In the genomic region with DNA sequence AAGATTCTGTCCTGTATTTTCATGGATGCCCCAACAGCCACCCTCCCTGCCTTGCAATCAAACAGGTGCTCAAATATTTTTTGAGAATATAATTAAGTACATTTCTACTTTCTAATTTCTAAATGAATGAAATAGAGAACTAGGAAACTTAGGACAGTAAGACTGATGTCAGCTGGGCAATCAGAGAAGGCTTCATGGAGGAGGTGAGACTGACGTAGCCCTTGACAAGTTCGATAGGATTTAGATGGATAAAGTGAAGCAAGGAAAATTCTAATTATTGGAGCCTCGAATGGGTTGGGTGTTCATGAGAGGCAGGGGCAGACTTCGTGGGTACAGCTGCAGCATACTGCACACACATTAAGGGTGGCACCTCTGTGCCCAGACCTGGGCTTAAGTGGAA, we compare ENCODE assay signal across 17 cellular contexts. TPM values are rescaled to one million over a fixed set of nuclear protein-coding genes. Genes with fewer than 3 reads are reported as not detected.
DNase-seq lines count a peak whose midpoint lies in the region; ATAC-seq and TF ChIP-seq lines count a peak whose summit lies in the region.
"Had no signal": no experiment of that assay in that cellular context is flagged by ENCODE, and none has a peak within 500 bp of the region (broad histone marks: within the 10 kb centered on the region; RNA-seq: fewer than 3 reads in every experiment).

No MANE protein-coding gene starts in this region.

- H3K4me3 Mint-ChIP-seq in nephron progenitor cell, result no peak overlapping the region
- no peak overlapping the region for H3K4me3 Mint-ChIP-seq in stimulated activated memory B cell treated with anti-CD40 and anti-IgM and Interleukin-4, amounts not matched to agents 10 μg/mL and 1 μg/mL and 100 μg/mL, for 72 hours
- H3K4me3 Mint-ChIP-seq: HFFc6 had no signal

- H3K9me3 ChIP-seq in left ventricle myocardium inferior (replicated peaks) (no peaks in the 10 kb centered on the region), DOHH2 (ENCODE audit: control insufficient read depth, insufficient read depth, low read length) (no peaks in the 10 kb centered on the region)
- H3K9me3 ChIP-seq: SJSA1 had no signal

- H3K9me2 ChIP-seq in DOHH2 (replicated peaks; ENCODE audit: control insufficient read depth, low read length), result no peaks in the 10 kb centered on the region

- H3K4me2 ChIP-seq in DOHH2 (ENCODE audit: low read length), result peak overlapping the region; percentile 36; the same call in 1 of the 2 replicates
- H3K4me2 ChIP-seq: PC-9 had no signal

- H4K20me1 ChIP-seq in DOHH2 (ENCODE audit: control insufficient read depth, insufficient read depth, low read depth, low read length), result no peaks in the 10 kb centered on the region

- no peak for ATAC-seq in stimulated activated memory B cell treated with anti-CD40 and anti-IgM and Interleukin-4, amounts not matched to agents 10 μg/mL and 1 μg/mL and 100 μg/mL, for 72 hours
- no peak for ATAC-seq in GM19455 (IDR thresholded peaks at IDR 0.05; ENCODE audit: unreplicated experiment)

- no peaks in the 10 kb centered on the region for H3K79me2 ChIP-seq in DOHH2 (ENCODE audit: control insufficient read depth, low read length)

- H3K9me3 Mint-ChIP-seq in nephron progenitor cell, result no peaks in the 10 kb centered on the region
- no peaks in the 10 kb centered on the region for H3K9me3 Mint-ChIP-seq in stimulated activated memory B cell treated with anti-CD40 and anti-IgM and Interleukin-4, amounts not matched to agents 10 μg/mL and 1 μg/mL and 100 μg/mL, for 72 hours
- H3K9me3 Mint-ChIP-seq: CD8-positive, alpha-beta memory T cell; HFFc6 had no signal

- H3K27ac Mint-ChIP-seq in nephron progenitor cell, result peak overlapping the region; percentile 40
- peak overlapping the region; percentile 90 for H3K27ac Mint-ChIP-seq in stimulated activated memory B cell treated with anti-CD40 and anti-IgM and Interleukin-4, amounts not matched to agents 10 μg/mL and 1 μg/mL and 100 μg/mL, for 72 hours
- H3K27ac Mint-ChIP-seq: HFFc6 had no signal

- H3K36me3 ChIP-seq in left ventricle myocardium inferior (no peaks in the 10 kb centered on the region), DOHH2 (ENCODE audit: control insufficient read depth, low read length) (no peaks in the 10 kb centered on the region)
- H3K36me3 ChIP-seq: SJSA1 had no signal

- peaks cover 10% of the 10 kb centered on the region; the same call in 1 of the 2 replicates for H3F3A ChIP-seq in DOHH2 (ENCODE audit: control insufficient read depth, insufficient read depth)

- H3K4me3 ChIP-seq in left ventricle myocardium inferior (no peak overlapping the region), DOHH2 (ENCODE audit: low read length) (no peak overlapping the region)
- H3K4me3 ChIP-seq: PC-9, SJSA1 had no signal

- H3K27me3 ChIP-seq in left ventricle myocardium inferior (ENCODE audit: low read depth) (no peaks in the 10 kb centered on the region), DOHH2 (ENCODE audit: control insufficient read depth, low read length) (no peaks in the 10 kb centered on the region)
- H3K27me3 ChIP-seq: SJSA1 had no signal

- intact Hi-C loops in left ventricle myocardium inferior (cut with micrococcal nuclease) (no loop called here), cardiac septum (cut with DNase I) (no loop called here)

- DNase-seq in left ventricle myocardium inferior (no peak), cardiac septum (ENCODE audit: low spot score) (no peak), nephron progenitor cell (no peak), anterior cingulate cortex (lab: John Stamatoyannopoulos, UW) (no peak)
- DNase-seq: CD8-positive, alpha-beta memory T cell; DMS79; H7; HFFc6; KG1; NCI-H1105 treated with DMSO at 0.1 percent for 48 hours; NCI-H1694 treated with DMSO at 0.1 percent for 48 hours; NCI-H748 treated with DMSO at 0.1 percent for 48 hours; PC-9 had no signal

- H3K27me3 Mint-ChIP-seq in nephron progenitor cell (ENCODE audit: low read depth, poor library complexity), result peaks cover 4% of the 10 kb centered on the region
- no peaks in the 10 kb centered on the region for H3K27me3 Mint-ChIP-seq in stimulated activated memory B cell treated with anti-CD40 and anti-IgM and Interleukin-4, amounts not matched to agents 10 μg/mL and 1 μg/mL and 100 μg/mL, for 72 hours

- TF ChIP-seq CTCF in left ventricle myocardium inferior (IDR thresholded peaks at IDR 0.05; ENCODE audit: borderline replicate concordance) (no peak), DOHH2 (IDR thresholded peaks at IDR 0.05; ENCODE audit: low read depth, low read length, poor library complexity, severe bottlenecking) (no peak), nephron progenitor cell (IDR thresholded peaks at IDR 0.05) (no peak)

- no peaks in the 10 kb centered on the region for H3K36me3 Mint-ChIP-seq in nephron progenitor cell (ENCODE audit: low read depth)
- no peaks in the 10 kb centered on the region for H3K36me3 Mint-ChIP-seq in stimulated activated memory B cell treated with anti-CD40 and anti-IgM and Interleukin-4, amounts not matched to agents 10 μg/mL and 1 μg/mL and 100 μg/mL, for 72 hours

- H3K27ac ChIP-seq in left ventricle myocardium inferior (replicated peaks) (peak overlapping the region; percentile 92), DOHH2 (ENCODE audit: low read depth, low read length) (no peak overlapping the region)
- H3K27ac ChIP-seq: PC-9, SJSA1 had no signal

- H3K4me1 ChIP-seq in left ventricle myocardium inferior, result peaks cover 92% of the 10 kb centered on the region
- H3K4me1 ChIP-seq in DOHH2 (ENCODE audit: control insufficient read depth, low read length), result peaks cover 48% of the 10 kb centered on the region

- H3K4me1 Mint-ChIP-seq in nephron progenitor cell, result peaks cover 42% of the 10 kb centered on the region
- peaks cover 42% of the 10 kb centered on the region for H3K4me1 Mint-ChIP-seq in stimulated activated memory B cell treated with anti-CD40 and anti-IgM and Interleukin-4, amounts not matched to agents 10 μg/mL and 1 μg/mL and 100 μg/mL, for 72 hours

RNA-seq across cellular contexts. Expression of gene NINJ2, which starts 36.0 kb away (rescaled TPM):
- total RNA-seq in left ventricle myocardium inferior (4.6 TPM), cardiac septum (3.9 TPM)
- total RNA-seq: HFFc6, SJSA1 had no signal
